ENCODE assay signal across 21 cellular contexts in the genomic region with DNA sequence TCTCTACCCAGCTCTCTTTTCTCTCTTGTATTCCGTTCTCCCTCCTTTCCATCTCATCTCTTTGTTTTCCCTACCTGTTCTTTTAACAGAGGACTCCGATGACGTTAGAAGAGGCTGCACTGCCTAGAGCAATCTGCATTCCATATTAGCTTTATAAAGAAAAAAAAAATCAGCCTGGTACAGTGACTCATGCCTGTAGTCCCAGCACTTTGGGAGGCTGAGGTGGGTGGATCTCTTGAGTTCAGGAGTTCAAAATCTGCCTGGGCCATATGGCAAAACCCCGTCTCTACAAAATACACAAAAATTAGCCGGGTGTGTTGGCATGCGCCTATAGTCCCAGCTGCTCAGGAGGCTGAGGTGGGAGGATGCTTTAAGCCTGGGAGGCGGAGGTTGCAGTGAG. TPM values are rescaled to one million over a fixed set of nuclear protein-coding genes. Genes with fewer than 3 reads are reported as not detected.
DNase-seq lines count a peak whose midpoint lies in the region; TF ChIP-seq lines count a peak whose summit lies in the region.
"Had no signal": no experiment of that assay in that cellular context is flagged by ENCODE, and none has a peak within 500 bp of the region (broad histone marks: within the 10 kb centered on the region; RNA-seq: fewer than 3 reads in every experiment).

No MANE protein-coding gene starts in this region.

- TF ChIP-seq CTCF in fibroblast of lung (conservative IDR thresholded peaks at IDR 0.05 in 1 of 2, IDR thresholded peaks at IDR 0.05 in 1 of 2; ENCODE audit: low read depth in 1 of 2, low read length in 2 of 2) (no peak), dorsolateral prefrontal cortex (IDR thresholded peaks at IDR 0.05 in 54 of 56, conservative IDR thresholded peaks at IDR 0.05 in 2 of 56; ENCODE audit: low read depth in 1 of 56, partially characterized antibody in 56 of 56) (no peak), lower leg skin (IDR thresholded peaks at IDR 0.05) (no peak)

- H2AFZ ChIP-seq in fibroblast of lung (ENCODE audit: low read length): no peak overlapping the region

- H3K4me3 ChIP-seq in fibroblast of lung (replicated peaks in 1 of 4; ENCODE audit: control extremely low read depth in 1 of 4, insufficient read depth in 1 of 4, low read depth in 3 of 4, low read length in 4 of 4) (no peak overlapping the region), dorsolateral prefrontal cortex (no peak overlapping the region), lower leg skin (ENCODE audit: low read depth, poor library complexity, severe bottlenecking) (no peak overlapping the region)
- H3K4me3 ChIP-seq: ascending aorta, esophagus squamous epithelium, mucosa of descending colon, right lobe of liver, SK-N-MC had no signal

- peaks cover 3% of the 10 kb centered on the region for H3K4me1 ChIP-seq in fibroblast of lung (ENCODE audit: control insufficient read depth, extremely low read depth, insufficient read depth, low read length)
- H3K4me1 ChIP-seq: ascending aorta, esophagus squamous epithelium had no signal

- TF ChIP-seq POLR2A in lower leg skin (IDR thresholded peaks at IDR 0.05): no peak

- H3K9ac ChIP-seq in fibroblast of lung (ENCODE audit: insufficient read depth, low read length): no peak overlapping the region

- H4K20me1 ChIP-seq in fibroblast of lung (ENCODE audit: control insufficient read depth, extremely low read depth, insufficient read depth, low read length): no peaks in the 10 kb centered on the region

- no peaks in the 10 kb centered on the region for H3K9me3 ChIP-seq in fibroblast of lung (ENCODE audit: control insufficient read depth, insufficient read depth, low read depth, low read length)
- H3K9me3 ChIP-seq: ascending aorta, esophagus squamous epithelium, mucosa of descending colon, neutrophil, right lobe of liver had no signal

- H3K27me3 ChIP-seq in fibroblast of lung (ENCODE audit: control insufficient read depth, insufficient read depth, low read length) (no peaks in the 10 kb centered on the region), dorsolateral prefrontal cortex (no peaks in the 10 kb centered on the region)
- H3K27me3 ChIP-seq: ascending aorta, neutrophil, right lobe of liver had no signal

- 58 to 62% methylated on average over 7 of the region's 7 CpGs for WGBS in lower leg skin, 2 donors

- no peaks in the 10 kb centered on the region for H3K79me2 ChIP-seq in fibroblast of lung (ENCODE audit: control insufficient read depth, insufficient read depth, low read length)

- H3K36me3 ChIP-seq in fibroblast of lung (ENCODE audit: control insufficient read depth, insufficient read depth, low read length): no peaks in the 10 kb centered on the region
- H3K36me3 ChIP-seq: ascending aorta, esophagus squamous epithelium, neutrophil, right lobe of liver had no signal

- DNase-seq in H4 (ENCODE audit: low spot score) (peak; percentile 63), amniotic epithelial cell (ENCODE audit: low read depth) (peak; percentile 67), fibroblast of lung (ENCODE audit: low read depth in 2 of 2) (peak; percentile 33 to 44), renal cortical epithelial cell (ENCODE audit: low read depth) (peak; percentile 73), amniotic stem cell (lab: John Stamatoyannopoulos, UW) (no peak), dorsolateral prefrontal cortex (no peak), NCI-H82 treated with DMSO at 0.1 percent for 48 hours (lab: John Stamatoyannopoulos, UW; ENCODE audit: unreplicated experiment) (no peak), lower leg skin (ENCODE audit: low spot score in 2 of 2) (no peak)
- DNase-seq: activated CD4-positive, alpha-beta T cell treated with anti-CD3 and anti-CD28 coated beads, Interleukin-2, amount 50 U/mL, for 1 hour; esophagus squamous epithelium; GF-D8; GOT3; left cardiac atrium; mucosa of descending colon; NCI-H1105; NCI-H2107; right lobe of liver; stimulated activated CD4-positive, alpha-beta T cell treated with anti-CD3 and anti-CD28 coated beads, Interleukin-2, amount 100 ng/mL, for 48 hours had no signal

- H3K4me2 ChIP-seq in fibroblast of lung (ENCODE audit: extremely low read depth, insufficient read depth, low read length): no peak overlapping the region

- intact Hi-C loops in dorsolateral prefrontal cortex (cut with DNase I): no loop called here
- intact Hi-C loops in lower leg skin (cut with DNase I; ENCODE audit: low total_unique reads): no loop called here

- no peak overlapping the region for H3K27ac ChIP-seq in fibroblast of lung (ENCODE audit: insufficient read depth, low read length)
- H3K27ac ChIP-seq in dorsolateral prefrontal cortex: peak overlapping the region in 4 of 59 donors; percentile 8 to 52 (median 26)
- H3K27ac ChIP-seq: ascending aorta, esophagus squamous epithelium, neutrophil, right lobe of liver, SK-N-MC had no signal

RNA-seq across cellular contexts. Expression of a gene that starts 49.0 kb away (rescaled TPM):
- 6.6 and 10.5 TPM in 2 replicates for total RNA-seq in H4 (2014; rRNA removed; shearing (Covaris generic))
- 15.5 and 18.5 TPM in 2 replicates for total RNA-seq in fibroblast of lung
- polyA plus RNA-seq in fibroblast of lung: 1.1 and 5.1 TPM in 2 replicates
- polyA plus RNA-seq in fibroblast of lung (2012): 0.79 and 3.3 TPM in 2 replicates
- polyA minus RNA-seq in fibroblast of lung (ENCODE audit: low replicate concordance): 3.0 and 23.8 TPM in 2 replicates
- 41.0 and 263 TPM in 2 replicates for total RNA-seq in renal cortical epithelial cell
- 100 to 1,000 TPM in 112 of 120 experiments, 10 to 100 TPM in 8; 51.6 to 223 (median 138) TPM for total RNA-seq in dorsolateral prefrontal cortex
- 10 to 100 TPM in 2 of 4 donors, 1 to 10 TPM in 2; 8.8 to 18.3 (median 9.9) TPM for total RNA-seq in lower leg skin

Comparison
In these comparisons a context has a peak if more than half of its experiments do, and no peak if none do; other contexts are left out.
1. DNase-seq: peak in H4 (single experiment), amniotic epithelial cell (single experiment), fibroblast of lung (2 of 2) and renal cortical epithelial cell (single experiment); none in amniotic stem cell (single experiment), dorsolateral prefrontal cortex (0 of 10), NCI-H82 treated with DMSO at 0.1 percent for 48 hours (single experiment) and lower leg skin (0 of 2).